Comparison of ENCODE assay signal across 10 cellular contexts in genomic region chr19:41431426-41432386, GRCh38. TPM values are rescaled to one million over a fixed set of nuclear protein-coding genes. Genes with fewer than 3 reads are reported as not detected.
DNase-seq lines count a peak whose midpoint lies in the region; TF ChIP-seq lines count a peak whose summit lies in the region.
"Had no signal": no experiment of that assay in that cellular context is flagged by ENCODE, and none has a peak within 500 bp of the region (broad histone marks: within the 10 kb centered on the region; RNA-seq: fewer than 3 reads in every experiment).

No MANE protein-coding gene starts in this region.

- H3K4me2 ChIP-seq in OCI-LY3 (ENCODE audit: low read length) = no peak overlapping the region

- TF ChIP-seq CTCF in OCI-LY3 (IDR thresholded peaks at IDR 0.05; ENCODE audit: low read depth, low read length) (peak; percentile 28; the same call in 1 of the 2 replicates), epithelial cell of proximal tubule (conservative IDR thresholded peaks at IDR 0.05; ENCODE audit: low read depth, low read length) (peak; percentile 52), progenitor cell of endocrine pancreas (IDR thresholded peaks at IDR 0.05; ENCODE audit: unreplicated experiment) (peak; percentile 24)

- no peaks in the 10 kb centered on the region for H3K9me3 ChIP-seq in OCI-LY3 (ENCODE audit: insufficient read depth, low read length)

- H3K9ac ChIP-seq in OCI-LY3 (ENCODE audit: low read length) = no peak overlapping the region

- H3K4me1 ChIP-seq in OCI-LY3 (ENCODE audit: low read length) = no peaks in the 10 kb centered on the region

- H3K4me3 ChIP-seq in OCI-LY3 (ENCODE audit: low read length) = no peak overlapping the region
- H3K4me3 ChIP-seq in epithelial cell of proximal tubule (ENCODE audit: low read depth, low read length) = no peak overlapping the region

- H3K36me3 ChIP-seq in OCI-LY3 (replicated peaks; ENCODE audit: low read depth, low read length) = peaks cover 30% of the 10 kb centered on the region

- no peak overlapping the region for H3K27ac ChIP-seq in OCI-LY3 (ENCODE audit: low read length)

- no peak overlapping the region for H2AFZ ChIP-seq in OCI-LY3 (ENCODE audit: low read depth, low read length)

- no peaks in the 10 kb centered on the region for H3K27me3 Mint-ChIP-seq in progenitor cell of endocrine pancreas
- H3K27me3 Mint-ChIP-seq: B cell had no signal

- H3K4me3 Mint-ChIP-seq in progenitor cell of endocrine pancreas (ENCODE audit: low read depth) = no peak overlapping the region
- H3K4me3 Mint-ChIP-seq: B cell had no signal

- no peaks in the 10 kb centered on the region for H3K27me3 ChIP-seq in OCI-LY3 (ENCODE audit: low read depth, low read length)

- H3K79me2 ChIP-seq in OCI-LY3 (ENCODE audit: low read length) = no peaks in the 10 kb centered on the region

- DNase-seq in NCI-H1417 (lab: John Stamatoyannopoulos, UW) = peak in 2 of 3 experiments; percentile 6 to 9
- no peak for DNase-seq in NCI-H1417 treated with DMSO at 0.1 percent for 48 hours (lab: John Stamatoyannopoulos, UW)
- no peak for DNase-seq in epithelial cell of proximal tubule (ENCODE audit: low read depth)
- DNase-seq in progenitor cell of endocrine pancreas (ENCODE audit: low spot score, unreplicated experiment) = no peak
- no peak for DNase-seq in ecto neural progenitor cell (ENCODE audit: low spot score)
- no peak for DNase-seq in NCI-H1436 treated with DMSO at 0.1 percent for 48 hours (lab: John Stamatoyannopoulos, UW)
- no peak for DNase-seq in NK-92 treated with Interleukin-12 subunit alpha and Interleukin-12 subunit beta, amount 100 ng/mL, for 24 hours (lab: John Stamatoyannopoulos, UW)

- H3K4me1 Mint-ChIP-seq in progenitor cell of endocrine pancreas (ENCODE audit: low read depth) = peaks cover 10% of the 10 kb centered on the region

- H4K20me1 ChIP-seq in OCI-LY3 (ENCODE audit: insufficient read depth, low read length) = no peaks in the 10 kb centered on the region

- H3K27ac Mint-ChIP-seq in progenitor cell of endocrine pancreas = no peak overlapping the region
- H3K27ac Mint-ChIP-seq: B cell had no signal

- H3K36me3 Mint-ChIP-seq in progenitor cell of endocrine pancreas (ENCODE audit: insufficient read depth) = peaks cover 3% of the 10 kb centered on the region

- no peaks in the 10 kb centered on the region for H3K9me3 Mint-ChIP-seq in progenitor cell of endocrine pancreas (ENCODE audit: low read depth)

RNA-seq across cellular contexts. Expression of gene B3GNT8, which starts 4.5 kb away (rescaled TPM):
- 1.6 and 2.4 TPM in 2 replicates for total RNA-seq in epithelial cell of proximal tubule
- total RNA-seq in progenitor cell of endocrine pancreas = 4.4 and 4.6 TPM in 2 replicates

RNA-seq across cellular contexts. Expression of gene DMAC2, which starts 8.0 kb away (rescaled TPM):
- total RNA-seq in epithelial cell of proximal tubule (54.9 and 74.8 TPM in 2 replicates), progenitor cell of endocrine pancreas (51.3 and 54.1 TPM in 2 replicates)

RNA-seq across cellular contexts. Expression of gene ERICH4, which starts 11.2 kb away (rescaled TPM):
- total RNA-seq in epithelial cell of proximal tubule (not detected in 2 replicates), progenitor cell of endocrine pancreas (not detected in 2 replicates)
- total RNA-seq: B cell, dermis microvascular lymphatic vessel endothelial cell had no signal

RNA-seq across cellular contexts. Expression of gene BCKDHA, which starts 34.1 kb away (rescaled TPM):
- total RNA-seq in epithelial cell of proximal tubule = 24.0 and 35.7 TPM in 2 replicates
- total RNA-seq in progenitor cell of endocrine pancreas = 15.2 and 16.3 TPM in 2 replicates

RNA-seq across cellular contexts. Expression of gene EXOSC5, which starts 34.5 kb away (rescaled TPM):
- total RNA-seq in epithelial cell of proximal tubule (23.7 and 43.8 TPM in 2 replicates), progenitor cell of endocrine pancreas (15.4 and 17.0 TPM in 2 replicates)

Comparison
In these comparisons a context has a peak if more than half of its experiments do, and no peak if none do; other contexts are left out.
1. DNase-seq: peak in NCI-H1417 (2 of 3); none in NCI-H1417 treated with DMSO at 0.1 percent for 48 hours (single experiment), epithelial cell of proximal tubule (single experiment), progenitor cell of endocrine pancreas (single experiment), ecto neural progenitor cell (single experiment), NCI-H1436 treated with DMSO at 0.1 percent for 48 hours (single experiment) and NK-92 treated with Interleukin-12 subunit alpha and Interleukin-12 subunit beta, amount 100 ng/mL, for 24 hours (single experiment).
2. Peak in every context shown above with its lines, with median percentiles within 50 percentile points of each other: CTCF ChIP-seq.